ENCODE assay signal across 11 cellular contexts in the genomic region with DNA sequence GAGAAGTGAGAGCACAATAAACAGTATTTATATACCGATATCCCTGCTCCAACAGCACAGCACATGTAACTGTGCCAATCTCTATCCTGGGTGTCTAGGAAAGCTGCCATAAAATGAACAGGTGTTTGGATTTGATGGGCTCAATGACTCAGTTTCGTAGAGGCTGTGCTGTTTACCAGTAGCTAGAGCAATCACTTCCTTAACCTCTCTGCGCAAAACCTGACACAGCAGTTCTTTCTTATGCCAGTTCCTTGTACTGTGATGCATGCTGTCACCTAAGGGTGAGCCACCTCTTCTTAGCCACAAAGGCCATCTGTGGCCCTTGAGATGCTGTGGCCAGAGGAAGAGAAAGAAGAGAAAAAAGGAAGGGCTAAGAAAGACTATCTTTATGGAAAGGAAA. TPM values are rescaled to one million over a fixed set of nuclear protein-coding genes. Genes with fewer than 3 reads are reported as not detected.
DNase-seq lines count a peak whose midpoint lies in the region; ATAC-seq and TF ChIP-seq lines count a peak whose summit lies in the region.
"Had no signal": no experiment of that assay in that cellular context is flagged by ENCODE, and none has a peak within 500 bp of the region (broad histone marks: within the 10 kb centered on the region; RNA-seq: fewer than 3 reads in every experiment).

No MANE protein-coding gene starts in this region.

- H3K27me3 Mint-ChIP-seq in T-helper 1 cell treated with Interleukin-12 subunit alpha and Interleukin-12 subunit beta and Interleukin-4 antibody, amounts not matched to agents 30 μg/mL and 1 μg/mL, for 36 hours (ENCODE audit: low read depth) = no peaks in the 10 kb centered on the region
- H3K27me3 Mint-ChIP-seq in stimulated activated memory B cell treated with anti-CD40 and anti-IgM and Interleukin-4, amounts not matched to agents 10 μg/mL and 1 μg/mL and 100 μg/mL, for 72 hours = no peaks in the 10 kb centered on the region

- H3K4me1 ChIP-seq in foreskin keratinocyte = no peaks in the 10 kb centered on the region
- H3K4me1 ChIP-seq: Peyer's patch had no signal

- intact Hi-C loops in Right ventricle myocardium superior (cut with DNase I) (no loop called here), cardiac septum (cut with DNase I) (no loop called here)

- no peaks in the 10 kb centered on the region for H3K27me3 ChIP-seq in foreskin keratinocyte
- H3K27me3 ChIP-seq: Peyer's patch had no signal

- no peak overlapping the region for H3K4me3 Mint-ChIP-seq in T-helper 1 cell treated with Interleukin-12 subunit alpha and Interleukin-12 subunit beta and Interleukin-4 antibody, amounts not matched to agents 30 μg/mL and 1 μg/mL, for 36 hours
- no peak overlapping the region for H3K4me3 Mint-ChIP-seq in stimulated activated memory B cell treated with anti-CD40 and anti-IgM and Interleukin-4, amounts not matched to agents 10 μg/mL and 1 μg/mL and 100 μg/mL, for 72 hours
- H3K4me3 Mint-ChIP-seq: activated T-cell treated with anti-CD3 and anti-CD28 coated beads, Interleukin-2, amount 50 U/mL, for 72 hours had no signal

- no peak overlapping the region for H3K27ac ChIP-seq in foreskin keratinocyte
- H3K27ac ChIP-seq: Peyer's patch had no signal

- DNase-seq in Right ventricle myocardium superior = no peak
- no peak for DNase-seq in cardiac septum (ENCODE audit: low spot score)
- no peak for DNase-seq in foreskin keratinocyte
- no peak for DNase-seq in UCSD-AML1 (lab: John Stamatoyannopoulos, UW; ENCODE audit: unreplicated experiment)
- DNase-seq in NCI-H2107 (lab: John Stamatoyannopoulos, UW) = no peak
- DNase-seq: kidney had no signal

- peak overlapping the region; percentile 20 for H3K27ac Mint-ChIP-seq in T-helper 1 cell treated with Interleukin-12 subunit alpha and Interleukin-12 subunit beta and Interleukin-4 antibody, amounts not matched to agents 30 μg/mL and 1 μg/mL, for 36 hours
- peak overlapping the region; percentile 44 for H3K27ac Mint-ChIP-seq in stimulated activated memory B cell treated with anti-CD40 and anti-IgM and Interleukin-4, amounts not matched to agents 10 μg/mL and 1 μg/mL and 100 μg/mL, for 72 hours

- ATAC-seq in Right ventricle myocardium superior (ENCODE audit: poor library complexity) (peak; percentile 55), HG03159 (IDR thresholded peaks at IDR 0.05; ENCODE audit: unreplicated experiment) (peak; percentile 57), foreskin keratinocyte (no peak)
- peak; percentile 67 for ATAC-seq in stimulated activated memory B cell treated with anti-CD40 and anti-IgM and Interleukin-4, amounts not matched to agents 10 μg/mL and 1 μg/mL and 100 μg/mL, for 72 hours

- H3K4me1 Mint-ChIP-seq in T-helper 1 cell treated with Interleukin-12 subunit alpha and Interleukin-12 subunit beta and Interleukin-4 antibody, amounts not matched to agents 30 μg/mL and 1 μg/mL, for 36 hours (ENCODE audit: low read depth) = peaks cover 7% of the 10 kb centered on the region
- peaks cover 27% of the 10 kb centered on the region for H3K4me1 Mint-ChIP-seq in stimulated activated memory B cell treated with anti-CD40 and anti-IgM and Interleukin-4, amounts not matched to agents 10 μg/mL and 1 μg/mL and 100 μg/mL, for 72 hours

- no peak for TF ChIP-seq CTCF in foreskin keratinocyte (conservative IDR thresholded peaks at IDR 0.05)

- H3K36me3 Mint-ChIP-seq in T-helper 1 cell treated with Interleukin-12 subunit alpha and Interleukin-12 subunit beta and Interleukin-4 antibody, amounts not matched to agents 30 μg/mL and 1 μg/mL, for 36 hours (ENCODE audit: low read depth) = peaks cover 33% of the 10 kb centered on the region
- peaks cover 59% of the 10 kb centered on the region for H3K36me3 Mint-ChIP-seq in stimulated activated memory B cell treated with anti-CD40 and anti-IgM and Interleukin-4, amounts not matched to agents 10 μg/mL and 1 μg/mL and 100 μg/mL, for 72 hours

- H3K9me3 Mint-ChIP-seq in T-helper 1 cell treated with Interleukin-12 subunit alpha and Interleukin-12 subunit beta and Interleukin-4 antibody, amounts not matched to agents 30 μg/mL and 1 μg/mL, for 36 hours = no peaks in the 10 kb centered on the region
- H3K9me3 Mint-ChIP-seq in stimulated activated memory B cell treated with anti-CD40 and anti-IgM and Interleukin-4, amounts not matched to agents 10 μg/mL and 1 μg/mL and 100 μg/mL, for 72 hours = no peaks in the 10 kb centered on the region

RNA-seq across cellular contexts. Expression of gene SHPRH, which starts 59.3 kb away (rescaled TPM):
- total RNA-seq in Right ventricle myocardium superior (9.9 TPM), cardiac septum (13.1 TPM), foreskin keratinocyte (10.4 and 10.5 TPM in 2 replicates)
- 1.1 and 1.3 TPM in 2 replicates for polyA plus RNA-seq in foreskin keratinocyte
